15 cellular contexts compared by ENCODE assay signal in the genomic region with DNA sequence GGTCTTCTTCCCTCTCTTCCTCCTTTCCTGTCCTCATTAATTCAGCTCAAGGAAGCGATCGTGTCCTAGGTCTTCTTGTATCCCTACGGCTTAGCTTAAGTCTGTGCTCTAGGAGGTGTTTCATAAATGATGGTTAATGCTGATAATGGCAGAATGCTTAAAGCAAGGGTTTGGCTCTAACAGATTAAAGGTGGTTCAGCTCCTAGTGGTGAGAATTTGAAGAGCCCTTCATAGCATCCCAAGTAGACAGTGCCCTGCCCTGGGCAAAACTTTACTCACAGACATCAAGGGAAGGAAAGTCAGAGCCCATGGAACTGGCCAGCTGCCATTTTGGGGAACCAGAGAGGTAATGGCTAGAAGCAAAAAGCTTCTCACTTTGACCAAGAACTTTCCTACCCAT.
"Had no signal": no experiment of that assay in that cellular context is flagged by ENCODE, and none has a peak within 500 bp of the region (broad histone marks: within the 10 kb centered on the region; RNA-seq: fewer than 3 reads in every experiment).

No MANE protein-coding gene starts in this region.

- H3K36me3 ChIP-seq: esophagus muscularis mucosa, lower lobe of right lung, neutrophil, tibial artery, vagina had no signal

- H3K4me3 ChIP-seq: hepatocyte, lower lobe of right lung, smooth muscle cell, tibial artery, vagina had no signal

- FAIRE-seq: bronchial epithelial cell, frontal cortex had no signal

- DNase-seq: activated CD4-positive, alpha-beta memory T cell treated with anti-CD3 and anti-CD28 coated beads, Interleukin-2, amount 10 ng/mL, durations not matched to agents 7 days and 5 days; activated CD4-positive, CD25-positive, alpha-beta regulatory T cell treated with anti-CD3 and anti-CD28 coated beads, Interleukin-2, amount 50 U/mL, for 72 hours; activated CD8-positive, alpha-beta memory T cell treated with anti-CD3 and anti-CD28 coated beads, Interleukin-2, amount 50 U/mL, for 4 hours; activated naive CD8-positive, alpha-beta T cell treated with anti-CD3 and anti-CD28 coated beads, Interleukin-2, amount 10 ng/mL, durations not matched to agents 7 days and 5 days; lower lobe of right lung; naive thymus-derived CD4-positive, alpha-beta T cell had no signal

- H3K9me3 ChIP-seq: esophagus muscularis mucosa, lower lobe of right lung, neutrophil, tibial artery, vagina had no signal

- H3K4me1 ChIP-seq: esophagus muscularis mucosa, lower lobe of right lung, tibial artery, vagina had no signal

- ATAC-seq: lower lobe of right lung; naive thymus-derived CD4-positive, alpha-beta T cell; stimulated activated memory B cell treated with anti-CD40 and anti-IgM and Interleukin-4, amounts not matched to agents 10 μg/mL and 1 μg/mL and 100 μg/mL, for 72 hours had no signal

- H3K27me3 ChIP-seq: esophagus muscularis mucosa, hepatocyte, neutrophil, tibial artery, vagina had no signal

- H3K27ac ChIP-seq: hepatocyte, neutrophil had no signal

- H3K4me2 ChIP-seq: hepatocyte, smooth muscle cell had no signal
